Comparison of ENCODE assay signal across 1 cellular context in the genomic region with DNA sequence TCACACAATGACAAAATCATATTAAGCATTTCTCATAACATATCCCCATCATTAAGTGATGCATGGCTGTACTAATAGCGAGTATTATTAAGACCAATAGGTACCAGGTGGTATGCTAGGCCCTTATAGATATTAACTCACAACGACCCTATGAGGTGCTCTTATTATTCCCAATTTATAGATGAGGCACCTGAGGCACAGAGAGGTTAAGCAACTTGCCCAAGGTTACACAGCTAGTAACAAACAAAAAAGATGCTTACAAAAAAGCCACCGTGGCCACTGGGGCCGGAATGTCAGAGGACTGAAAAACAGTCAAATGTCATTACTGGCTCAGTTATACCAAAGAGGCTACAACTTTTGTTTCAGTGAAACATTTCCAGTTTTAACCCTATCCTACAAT.
TF ChIP-seq lines count a peak whose summit lies in the region.

No MANE protein-coding gene starts in this region.

TF ChIP-seq in K562, 482 proteins besides CTCF, POLR2A, EP300 and RAD21:
- TF ChIP-seq, protein P1, sequence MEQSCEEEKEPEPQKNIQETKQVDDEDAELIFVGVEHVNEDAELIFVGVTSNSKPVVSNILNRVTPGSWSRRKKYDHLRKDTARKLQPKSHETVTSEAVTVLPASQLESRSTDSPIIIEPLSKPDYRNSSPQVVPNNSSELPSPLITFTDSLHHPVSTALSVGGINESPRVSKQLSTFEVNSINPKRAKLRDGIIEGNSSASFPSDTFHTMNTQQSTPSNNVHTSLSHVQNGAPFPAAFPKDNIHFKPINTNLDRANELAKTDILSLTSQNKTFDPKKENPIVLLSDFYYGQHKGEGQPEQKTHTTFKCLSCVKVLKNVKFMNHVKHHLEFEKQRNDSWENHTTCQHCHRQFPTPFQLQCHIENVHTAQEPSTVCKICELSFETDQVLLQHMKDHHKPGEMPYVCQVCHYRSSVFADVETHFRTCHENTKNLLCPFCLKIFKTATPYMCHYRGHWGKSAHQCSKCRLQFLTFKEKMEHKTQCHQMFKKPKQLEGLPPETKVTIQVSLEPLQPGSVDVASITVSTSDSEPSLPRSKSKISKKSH (CRISPR knock-in tag; IDR thresholded peaks at IDR 0.05), result no peak
- TF ChIP-seq SETDB1 (IDR thresholded peaks at IDR 0.05; ENCODE audit: low read length) (no peak), TEAD1 (CRISPR knock-in tag; IDR thresholded peaks at IDR 0.05) (no peak), ZFP36 (IDR thresholded peaks at IDR 0.05; ENCODE audit: low read depth, low read length, partially characterized antibody) (peak; percentile 81), MAFG (tag; conservative IDR thresholded peaks at IDR 0.05) (no peak), IRF2 (CRISPR knock-in tag; IDR thresholded peaks at IDR 0.05) (no peak), ASH1L (IDR thresholded peaks at IDR 0.05; ENCODE audit: borderline replicate concordance, low read depth, partially characterized antibody) (no peak), MYBL2 (IDR thresholded peaks at IDR 0.05; ENCODE audit: low read depth) (no peak), MYBL2 (CRISPR knock-in tag; IDR thresholded peaks at IDR 0.05; ENCODE audit: borderline replicate concordance) (no peak), HMG20A (CRISPR knock-in tag; conservative IDR thresholded peaks at IDR 0.05) (no peak), COPS2 (conservative IDR thresholded peaks at IDR 0.05) (no peak), HDGF (IDR thresholded peaks at IDR 0.05) (no peak), ZNF644 (tag; IDR thresholded peaks at IDR 0.05; ENCODE audit: low read depth) (no peak), ZNF165 (CRISPR knock-in tag; IDR thresholded peaks at IDR 0.05; ENCODE audit: borderline replicate concordance) (no peak), ZNF77 (CRISPR knock-in tag; IDR thresholded peaks at IDR 0.05) (no peak), NEUROD1 (IDR thresholded peaks at IDR 0.05; ENCODE audit: borderline replicate concordance, low read depth, low read length, partially characterized antibody) (no peak), SUPT5H (IDR thresholded peaks at IDR 0.05) (no peak), L3MBTL2 (IDR thresholded peaks at IDR 0.05) (no peak), POLR2H (tag; IDR thresholded peaks at IDR 0.05; ENCODE audit: low read depth) (no peak), ZFP30 (CRISPR knock-in tag; IDR thresholded peaks at IDR 0.05; ENCODE audit: borderline replicate concordance) (no peak), ZNF224 (CRISPR knock-in tag; IDR thresholded peaks at IDR 0.05) (no peak), BCOR (IDR thresholded peaks at IDR 0.05) (peak; percentile 72), KDM1A (IDR thresholded peaks at IDR 0.05) (peak in 1 of 2 experiments; percentile 60; a peak in 1 of 4 replicates), SP1 (CRISPR knock-in tag; IDR thresholded peaks at IDR 0.05) (no peak), RBM25 (IDR thresholded peaks at IDR 0.05; ENCODE audit: low read depth, low read length, severe bottlenecking) (peak; percentile 87), ADNP (tag; IDR thresholded peaks at IDR 0.05) (0 out of 2 replicates have a peak, but pooled peaks have one; percentile 38), HDAC6 (IDR thresholded peaks at IDR 0.05; ENCODE audit: low read depth, low read length) (no peak), SMARCC2 (IDR thresholded peaks at IDR 0.05; ENCODE audit: low read depth) (no peak), HOMEZ (CRISPR knock-in tag; IDR thresholded peaks at IDR 0.05) (no peak), SNIP1 (IDR thresholded peaks at IDR 0.05; ENCODE audit: low read depth) (no peak), ZNF277 (CRISPR knock-in tag; IDR thresholded peaks at IDR 0.05; ENCODE audit: borderline replicate concordance) (no peak), POLR2AphosphoS5 (IDR thresholded peaks at IDR 0.05; ENCODE audit: control insufficient read depth, insufficient read depth, low read depth, low read length) (no peak), CCAR2 (IDR thresholded peaks at IDR 0.05; ENCODE audit: low read depth, low read length) (no peak)
- TF ChIP-seq, protein P2, sequence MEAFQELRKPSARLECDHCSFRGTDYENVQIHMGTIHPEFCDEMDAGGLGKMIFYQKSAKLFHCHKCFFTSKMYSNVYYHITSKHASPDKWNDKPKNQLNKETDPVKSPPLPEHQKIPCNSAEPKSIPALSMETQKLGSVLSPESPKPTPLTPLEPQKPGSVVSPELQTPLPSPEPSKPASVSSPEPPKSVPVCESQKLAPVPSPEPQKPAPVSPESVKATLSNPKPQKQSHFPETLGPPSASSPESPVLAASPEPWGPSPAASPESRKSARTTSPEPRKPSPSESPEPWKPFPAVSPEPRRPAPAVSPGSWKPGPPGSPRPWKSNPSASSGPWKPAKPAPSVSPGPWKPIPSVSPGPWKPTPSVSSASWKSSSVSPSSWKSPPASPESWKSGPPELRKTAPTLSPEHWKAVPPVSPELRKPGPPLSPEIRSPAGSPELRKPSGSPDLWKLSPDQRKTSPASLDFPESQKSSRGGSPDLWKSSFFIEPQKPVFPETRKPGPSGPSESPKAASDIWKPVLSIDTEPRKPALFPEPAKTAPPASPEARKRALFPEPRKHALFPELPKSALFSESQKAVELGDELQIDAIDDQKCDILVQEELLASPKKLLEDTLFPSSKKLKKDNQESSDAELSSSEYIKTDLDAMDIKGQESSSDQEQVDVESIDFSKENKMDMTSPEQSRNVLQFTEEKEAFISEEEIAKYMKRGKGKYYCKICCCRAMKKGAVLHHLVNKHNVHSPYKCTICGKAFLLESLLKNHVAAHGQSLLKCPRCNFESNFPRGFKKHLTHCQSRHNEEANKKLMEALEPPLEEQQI (IDR thresholded peaks at IDR 0.05), result no peak
- TF ChIP-seq, protein P3, sequence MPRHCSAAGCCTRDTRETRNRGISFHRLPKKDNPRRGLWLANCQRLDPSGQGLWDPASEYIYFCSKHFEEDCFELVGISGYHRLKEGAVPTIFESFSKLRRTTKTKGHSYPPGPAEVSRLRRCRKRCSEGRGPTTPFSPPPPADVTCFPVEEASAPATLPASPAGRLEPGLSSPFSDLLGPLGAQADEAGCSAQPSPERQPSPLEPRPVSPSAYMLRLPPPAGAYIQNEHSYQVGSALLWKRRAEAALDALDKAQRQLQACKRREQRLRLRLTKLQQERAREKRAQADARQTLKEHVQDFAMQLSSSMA (CRISPR knock-in tag; IDR thresholded peaks at IDR 0.05), result no peak
- TF ChIP-seq, protein P4, sequence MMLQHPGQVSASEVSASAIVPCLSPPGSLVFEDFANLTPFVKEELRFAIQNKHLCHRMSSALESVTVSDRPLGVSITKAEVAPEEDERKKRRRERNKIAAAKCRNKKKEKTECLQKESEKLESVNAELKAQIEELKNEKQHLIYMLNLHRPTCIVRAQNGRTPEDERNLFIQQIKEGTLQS (IDR thresholded peaks at IDR 0.05), result no peak
- TF ChIP-seq, protein P4 (CRISPR knock-in tag; conservative IDR thresholded peaks at IDR 0.05), result no peak
- TF ChIP-seq, protein P5, sequence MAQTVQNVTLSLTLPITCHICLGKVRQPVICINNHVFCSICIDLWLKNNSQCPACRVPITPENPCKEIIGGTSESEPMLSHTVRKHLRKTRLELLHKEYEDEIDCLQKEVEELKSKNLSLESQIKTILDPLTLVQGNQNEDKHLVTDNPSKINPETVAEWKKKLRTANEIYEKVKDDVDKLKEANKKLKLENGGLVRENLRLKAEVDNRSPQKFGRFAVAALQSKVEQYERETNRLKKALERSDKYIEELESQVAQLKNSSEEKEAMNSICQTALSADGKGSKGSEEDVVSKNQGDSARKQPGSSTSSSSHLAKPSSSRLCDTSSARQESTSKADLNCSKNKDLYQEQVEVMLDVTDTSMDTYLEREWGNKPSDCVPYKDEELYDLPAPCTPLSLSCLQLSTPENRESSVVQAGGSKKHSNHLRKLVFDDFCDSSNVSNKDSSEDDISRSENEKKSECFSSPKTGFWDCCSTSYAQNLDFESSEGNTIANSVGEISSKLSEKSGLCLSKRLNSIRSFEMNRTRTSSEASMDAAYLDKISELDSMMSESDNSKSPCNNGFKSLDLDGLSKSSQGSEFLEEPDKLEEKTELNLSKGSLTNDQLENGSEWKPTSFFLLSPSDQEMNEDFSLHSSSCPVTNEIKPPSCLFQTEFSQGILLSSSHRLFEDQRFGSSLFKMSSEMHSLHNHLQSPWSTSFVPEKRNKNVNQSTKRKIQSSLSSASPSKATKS (CRISPR knock-in tag; IDR thresholded peaks at IDR 0.05), result no peak
- TF ChIP-seq, protein P6, sequence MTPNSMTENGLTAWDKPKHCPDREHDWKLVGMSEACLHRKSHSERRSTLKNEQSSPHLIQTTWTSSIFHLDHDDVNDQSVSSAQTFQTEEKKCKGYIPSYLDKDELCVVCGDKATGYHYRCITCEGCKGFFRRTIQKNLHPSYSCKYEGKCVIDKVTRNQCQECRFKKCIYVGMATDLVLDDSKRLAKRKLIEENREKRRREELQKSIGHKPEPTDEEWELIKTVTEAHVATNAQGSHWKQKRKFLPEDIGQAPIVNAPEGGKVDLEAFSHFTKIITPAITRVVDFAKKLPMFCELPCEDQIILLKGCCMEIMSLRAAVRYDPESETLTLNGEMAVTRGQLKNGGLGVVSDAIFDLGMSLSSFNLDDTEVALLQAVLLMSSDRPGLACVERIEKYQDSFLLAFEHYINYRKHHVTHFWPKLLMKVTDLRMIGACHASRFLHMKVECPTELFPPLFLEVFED (CRISPR knock-in tag; conservative IDR thresholded peaks at IDR 0.05), result no peak
TF ChIP-seq in K562: peak in this region for 5.
